1 cellular context compared by ENCODE assay signal in genomic region chr19:42930214-42930613, GRCh38.
A peak's percentile ranks its signal among the peaks of the same experiment; 100 is the strongest.
TF ChIP-seq lines count a peak whose summit lies in the region.

No MANE protein-coding gene starts in this region.

TF ChIP-seq in IMR-90, 13 proteins besides CTCF, POLR2A, EP300 and RAD21:
- TF ChIP-seq SMC3 (IDR thresholded peaks at IDR 0.05; ENCODE audit: low read depth, low read length) = peak; percentile 50; the same call in 1 of the 2 replicates
TF ChIP-seq in IMR-90: peak in this region for 1; not testable (repeated sequence) for 12.
